8 cellular contexts compared by ENCODE assay signal in the genomic region with DNA sequence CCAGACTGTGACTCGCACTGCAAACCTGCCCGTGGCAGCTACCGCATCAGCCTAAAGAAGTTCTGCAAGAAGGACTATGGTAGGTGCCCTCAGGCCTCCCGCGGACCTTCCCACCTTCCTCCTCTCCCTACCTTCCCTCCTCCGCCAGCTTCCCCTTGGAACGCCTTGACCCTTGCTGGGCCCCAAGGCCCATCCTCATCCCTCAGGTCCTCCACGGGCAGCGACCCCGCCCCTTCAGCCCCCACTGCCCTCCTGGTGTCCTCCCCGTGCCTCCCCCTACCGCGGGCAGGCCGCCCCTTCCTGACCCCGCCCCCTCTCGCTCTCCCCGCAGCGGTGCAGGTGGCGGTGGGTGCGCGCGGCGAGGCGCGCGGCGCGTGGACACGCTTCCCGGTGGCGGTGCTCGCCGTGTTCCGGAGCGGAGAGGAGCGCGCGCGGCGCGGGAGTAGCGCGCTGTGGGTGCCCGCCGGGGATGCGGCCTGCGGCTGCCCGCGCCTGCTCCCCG. TPM values are rescaled to one million over a fixed set of nuclear protein-coding genes. Genes with fewer than 3 reads are reported as not detected.
A peak's percentile ranks its signal among the peaks of the same experiment; 100 is the strongest.
DNase-seq lines count a peak whose midpoint lies in the region; ATAC-seq and TF ChIP-seq lines count a peak whose summit lies in the region.

No MANE protein-coding gene starts in this region.

- H3K9me3 ChIP-seq in heart right ventricle (no peaks in the 10 kb centered on the region), endodermal cell (ENCODE audit: control insufficient read depth, low read length) (no peaks in the 10 kb centered on the region), SJCRH30 (replicated peaks) (no peaks in the 10 kb centered on the region)

- WGBS in heart right ventricle, 2 donors = 5 to 10% methylated on average over 38 to 50 of the region's 50 CpGs
- 9 to 49% methylated on average over 6 to 50 of the region's 50 CpGs for WGBS in endodermal cell (ENCODE audit: insufficient coverage in 1 of 2, insufficient read length in 1 of 2), 2 experiments

- H3K4me3 ChIP-seq in heart right ventricle = peak overlapping the region in 6 of 10 donors; percentile 22 to 83 (median 57)
- no peak overlapping the region for H3K4me3 ChIP-seq in endodermal cell (ENCODE audit: low read length)
- H3K4me3 ChIP-seq in SJCRH30 = no peak overlapping the region

- peak overlapping the region; percentile 45 for H3K4me3 Mint-ChIP-seq in endodermal cell
- H3K4me3 Mint-ChIP-seq in stimulated activated naive CD8-positive, alpha-beta T cell treated with anti-CD3 and anti-CD28 coated beads, Interleukin-15, amount 100 ng/mL, for 72 hours = peak overlapping the region; percentile 55 to 72

- peaks cover 49% of the 10 kb centered on the region for H3K27me3 Mint-ChIP-seq in endodermal cell (ENCODE audit: insufficient read depth)
- H3K27me3 Mint-ChIP-seq in stimulated activated naive CD8-positive, alpha-beta T cell treated with anti-CD3 and anti-CD28 coated beads, Interleukin-15, amount 100 ng/mL, for 72 hours = peaks cover 43% of the 10 kb centered on the region

- H3K27me3 ChIP-seq in heart right ventricle (peaks cover 11 to 52% (median 42%) of the 10 kb centered on the region in 7 donors), endodermal cell (ENCODE audit: control insufficient read depth, insufficient read depth, low read length, poor library complexity, severe bottlenecking) (peaks cover 43% of the 10 kb centered on the region), SJCRH30 (no peaks in the 10 kb centered on the region)

- H3K4me1 ChIP-seq in heart right ventricle (peaks cover 22 to 61% (median 50%) of the 10 kb centered on the region in 9 donors), endodermal cell (ENCODE audit: control insufficient read depth, insufficient read depth, low read length) (peaks cover 14% of the 10 kb centered on the region), SJCRH30 (peaks cover 34% of the 10 kb centered on the region)

- no peak overlapping the region for H3K9ac ChIP-seq in endodermal cell (ENCODE audit: extremely low read depth, low read length, poor library complexity, severe bottlenecking)

- no peaks in the 10 kb centered on the region for H3K36me3 Mint-ChIP-seq in endodermal cell (ENCODE audit: low read depth)

- ATAC-seq in heart right ventricle (no peak), left ventricle myocardium superior (no peak), GM18498 (IDR thresholded peaks at IDR 0.05; ENCODE audit: unreplicated experiment) (no peak)
- no peak for ATAC-seq in stimulated activated naive CD8-positive, alpha-beta T cell treated with anti-CD3 and anti-CD28 coated beads, Interleukin-15, amount 100 ng/mL, for 72 hours

- H3K4me1 Mint-ChIP-seq in endodermal cell = peaks cover 6% of the 10 kb centered on the region
- peaks cover 65% of the 10 kb centered on the region for H3K4me1 Mint-ChIP-seq in stimulated activated naive CD8-positive, alpha-beta T cell treated with anti-CD3 and anti-CD28 coated beads, Interleukin-15, amount 100 ng/mL, for 72 hours

- intact Hi-C loops in heart right ventricle (cut with DNase I) = no loop called here
- intact Hi-C loops in left ventricle myocardium superior (cut with micrococcal nuclease) = no loop called here

- no peak for DNase-seq in heart right ventricle
- DNase-seq in left ventricle myocardium superior = no peak
- peak; percentile 52 for DNase-seq in RPMI8226
- peak; percentile 68 for DNase-seq in endodermal cell
- DNase-seq in stimulated activated naive CD8-positive, alpha-beta T cell treated with anti-CD3 and anti-CD28 coated beads, Interleukin-15, amount 100 ng/mL, for 72 hours = no peak
- DNase-seq in SJCRH30 = no peak
- DNase-seq in NCI-H510A treated with DMSO at 0.1 percent for 48 hours (lab: John Stamatoyannopoulos, UW) = no peak

- no peaks in the 10 kb centered on the region for H3K9me3 Mint-ChIP-seq in endodermal cell
- H3K9me3 Mint-ChIP-seq in stimulated activated naive CD8-positive, alpha-beta T cell treated with anti-CD3 and anti-CD28 coated beads, Interleukin-15, amount 100 ng/mL, for 72 hours = no peaks in the 10 kb centered on the region

- H3K36me3 ChIP-seq in heart right ventricle = no peaks in the 10 kb centered on the region
- H3K36me3 ChIP-seq in endodermal cell (ENCODE audit: control insufficient read depth, insufficient read depth, low read length) = no peaks in the 10 kb centered on the region
- H3K36me3 ChIP-seq in SJCRH30 = no peaks in the 10 kb centered on the region

- TF ChIP-seq CTCF in heart right ventricle (IDR thresholded peaks at IDR 0.05) (no peak), endodermal cell (conservative IDR thresholded peaks at IDR 0.05) (no peak)

- H3K27ac ChIP-seq in heart right ventricle (no peak overlapping the region), endodermal cell (ENCODE audit: low read depth, low read length) (no peak overlapping the region), SJCRH30 (no peak overlapping the region)

- no peak overlapping the region for H3K27ac Mint-ChIP-seq in endodermal cell
- H3K27ac Mint-ChIP-seq in stimulated activated naive CD8-positive, alpha-beta T cell treated with anti-CD3 and anti-CD28 coated beads, Interleukin-15, amount 100 ng/mL, for 72 hours = peak overlapping the region in 1 of 2 donors; percentile 71

RNA-seq across cellular contexts. Expression of gene TBC1D24, which starts 1.5 kb away (rescaled TPM):
- total RNA-seq in heart right ventricle = 10 to 100 TPM in 4 of 10 donors, 1 to 10 TPM in 6; 6.2 to 14.9 (median 9.2) TPM
- 1 to 10 TPM; 3.4 to 5.4 TPM for polyA plus RNA-seq in heart right ventricle
- 15.4 TPM for total RNA-seq in left ventricle myocardium superior
- 10 to 100 TPM; 15.7 to 19.4 TPM for total RNA-seq in endodermal cell
- 9.0 TPM for polyA plus RNA-seq in endodermal cell (2013, experiment 1 of 2)
- polyA plus RNA-seq in endodermal cell (2013, experiment 2 of 2) = 9.4 TPM
- 19.8 and 21.8 TPM in 2 replicates for total RNA-seq in SJCRH30 (2014; rRNA removed; shearing (Covaris generic))

RNA-seq across cellular contexts. Expression of gene NTN3, which starts 2.4 kb away (rescaled TPM):
- under 1 TPM in 3 of 10 donors, not detected in 7; 0.12 to 0.18 (median 0.17) TPM for total RNA-seq in heart right ventricle
- polyA plus RNA-seq in heart right ventricle = not detected
- total RNA-seq in left ventricle myocardium superior = 0.52 TPM
- under 1 TPM; 0.48 to 0.62 TPM for total RNA-seq in endodermal cell
- polyA plus RNA-seq in endodermal cell (2013, experiment 1 of 2) = 1.0 TPM
- polyA plus RNA-seq in endodermal cell (2013, experiment 2 of 2) = 0.75 TPM
- total RNA-seq in SJCRH30 (2014; rRNA removed; shearing (Covaris generic)) = 5.1 and 5.6 TPM in 2 replicates

RNA-seq across cellular contexts. Expression of gene TEDC2, which starts 13.6 kb away (rescaled TPM):
- total RNA-seq in heart right ventricle (1 to 10 TPM in 4 of 10 donors, under 1 TPM in 6; 0.47 to 1.9 (median 0.95) TPM), left ventricle myocardium superior (0.67 TPM), endodermal cell (10 to 100 TPM; 44.0 to 57.6 TPM)
- 1 to 10 TPM in 1 of 2 donors, under 1 TPM in 1; 0.29 to 2.3 TPM for polyA plus RNA-seq in heart right ventricle
- 32.9 TPM for polyA plus RNA-seq in endodermal cell (2013, experiment 1 of 2)
- 28.1 TPM for polyA plus RNA-seq in endodermal cell (2013, experiment 2 of 2)
- 26.0 and 30.9 TPM in 2 replicates for total RNA-seq in SJCRH30 (2014; rRNA removed; shearing (Covaris generic))

RNA-seq across cellular contexts. Expression of gene ATP6V0C, which starts 40.3 kb away (rescaled TPM):
- total RNA-seq in heart right ventricle (100 to 1,000 TPM; 104 to 209 (median 130) TPM), left ventricle myocardium superior (150 TPM), endodermal cell (100 to 1,000 TPM; 176 to 180 TPM)
- 100 to 1,000 TPM in 1 of 2 donors, 10 to 100 TPM in 1; 58.5 to 243 TPM for polyA plus RNA-seq in heart right ventricle
- polyA plus RNA-seq in endodermal cell (2013, experiment 1 of 2) = 220 TPM
- 207 TPM for polyA plus RNA-seq in endodermal cell (2013, experiment 2 of 2)
- total RNA-seq in SJCRH30 (2014; rRNA removed; shearing (Covaris generic)) = 28.7 and 28.8 TPM in 2 replicates

RNA-seq across cellular contexts. Expression of gene CCNF, which starts 44.2 kb away (rescaled TPM):
- 1 to 10 TPM in 6 of 10 donors, under 1 TPM in 4; 0.62 to 3.4 (median 1.1) TPM for total RNA-seq in heart right ventricle
- under 1 TPM; 0.51 to 0.93 TPM for polyA plus RNA-seq in heart right ventricle
- total RNA-seq in left ventricle myocardium superior = 1.1 TPM
- total RNA-seq in endodermal cell = 10 to 100 TPM; 50.8 to 58.9 TPM
- 35.3 TPM for polyA plus RNA-seq in endodermal cell (2013, experiment 1 of 2)
- 35.1 TPM for polyA plus RNA-seq in endodermal cell (2013, experiment 2 of 2)
- total RNA-seq in SJCRH30 (2014; rRNA removed; shearing (Covaris generic)) = 52.8 and 54.8 TPM in 2 replicates

Comparison
In these comparisons a context has a peak if more than half of its experiments do, and no peak if none do; other contexts are left out.
1. DNase-seq: peak in RPMI8226 (single experiment) and endodermal cell (single experiment); none in heart right ventricle (0 of 2), left ventricle myocardium superior (single experiment), stimulated activated naive CD8-positive, alpha-beta T cell treated with anti-CD3 and anti-CD28 coated beads, Interleukin-15, amount 100 ng/mL, for 72 hours (0 of 2), SJCRH30 (0 of 2) and NCI-H510A treated with DMSO at 0.1 percent for 48 hours (single experiment).
2. H3K4me3 ChIP-seq: peak in heart right ventricle (6 of 10); none in endodermal cell (single experiment) and SJCRH30 (single experiment).